ENCODE assay signal across 1 cellular context in the genomic region with DNA sequence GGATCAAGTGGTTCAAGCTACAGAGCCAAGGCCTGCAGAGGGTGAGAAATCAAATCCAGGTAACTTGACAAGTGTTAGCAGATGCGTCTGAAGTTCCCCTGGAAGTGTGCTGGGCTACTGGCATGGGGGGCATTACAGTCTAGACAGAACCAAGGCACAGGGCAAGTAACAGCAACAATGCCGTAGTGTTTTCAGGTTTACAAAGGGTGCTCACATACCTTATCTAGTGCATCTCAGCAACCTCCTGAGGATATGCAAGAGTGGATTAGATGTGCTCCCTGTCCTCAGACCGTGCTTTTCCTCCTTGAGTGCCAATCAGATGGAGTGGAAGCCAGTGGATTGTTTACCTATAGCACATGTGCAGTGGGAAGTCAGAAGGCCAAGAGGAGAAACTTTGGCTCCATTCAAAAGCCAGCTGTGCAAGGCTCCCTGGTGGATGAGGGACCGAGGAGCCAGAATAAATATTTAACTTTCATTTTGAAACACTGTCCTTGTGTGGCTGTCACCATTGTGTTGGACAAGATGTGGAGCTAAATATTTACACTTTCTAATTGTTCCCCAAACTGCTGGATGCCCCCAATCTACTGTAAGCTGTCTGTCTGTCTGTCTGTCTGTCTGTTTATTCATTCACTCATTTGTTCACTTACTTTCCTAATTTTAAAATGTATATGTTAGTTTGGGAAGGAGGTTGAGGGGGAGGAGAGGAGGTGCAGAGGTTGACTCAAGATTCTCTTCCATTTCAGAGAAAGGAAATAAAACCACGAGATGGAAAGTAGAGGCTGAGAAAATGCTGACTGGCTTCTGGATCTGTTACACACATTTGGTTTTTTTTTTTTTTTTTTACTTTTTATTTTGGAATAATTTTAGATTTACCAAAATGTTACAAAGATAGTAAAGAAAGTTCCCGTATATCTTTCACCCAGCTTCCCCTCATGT.
A peak's percentile ranks its signal among the peaks of the same experiment; 100 is the strongest.
TF ChIP-seq lines count a peak whose summit lies in the region.

No MANE protein-coding gene starts in this region.

TF ChIP-seq in HepG2, 621 proteins besides CTCF, POLR2A, EP300 and RAD21 (continued from another document and continues in another):
- TF ChIP-seq, protein P1, sequence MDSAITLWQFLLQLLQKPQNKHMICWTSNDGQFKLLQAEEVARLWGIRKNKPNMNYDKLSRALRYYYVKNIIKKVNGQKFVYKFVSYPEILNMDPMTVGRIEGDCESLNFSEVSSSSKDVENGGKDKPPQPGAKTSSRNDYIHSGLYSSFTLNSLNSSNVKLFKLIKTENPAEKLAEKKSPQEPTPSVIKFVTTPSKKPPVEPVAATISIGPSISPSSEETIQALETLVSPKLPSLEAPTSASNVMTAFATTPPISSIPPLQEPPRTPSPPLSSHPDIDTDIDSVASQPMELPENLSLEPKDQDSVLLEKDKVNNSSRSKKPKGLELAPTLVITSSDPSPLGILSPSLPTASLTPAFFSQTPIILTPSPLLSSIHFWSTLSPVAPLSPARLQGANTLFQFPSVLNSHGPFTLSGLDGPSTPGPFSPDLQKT (CRISPR knock-in tag; IDR thresholded peaks at IDR 0.05; ENCODE audit: borderline replicate concordance), result no peak
- TF ChIP-seq RBFOX2 (IDR thresholded peaks at IDR 0.05; ENCODE audit: low read depth, low read length) (no peak), ZBTB38 (CRISPR knock-in tag; IDR thresholded peaks at IDR 0.05) (no peak), DR1 (CRISPR knock-in tag; IDR thresholded peaks at IDR 0.05) (no peak), ZNF749 (CRISPR knock-in tag; IDR thresholded peaks at IDR 0.05; ENCODE audit: borderline replicate concordance) (no peak), ADNP (CRISPR knock-in tag; IDR thresholded peaks at IDR 0.05) (no peak), MYC (CRISPR knock-in tag; IDR thresholded peaks at IDR 0.05; ENCODE audit: borderline replicate concordance) (peak; percentile 25; the same call in 1 of the 2 replicates), ZKSCAN8 (CRISPR knock-in tag; IDR thresholded peaks at IDR 0.05; ENCODE audit: borderline replicate concordance) (no peak), THYN1 (CRISPR knock-in tag; IDR thresholded peaks at IDR 0.05; ENCODE audit: borderline replicate concordance, low read depth) (no peak), ZNF205 (CRISPR knock-in tag; IDR thresholded peaks at IDR 0.05) (no peak), MAFK (conservative IDR thresholded peaks at IDR 0.05 in 1 of 2, IDR thresholded peaks at IDR 0.05 in 1 of 2; ENCODE audit: low read length in 2 of 2) (peak in 1 of 2 experiments; percentile 23; a peak in 1 of 4 replicates), RFX1 (IDR thresholded peaks at IDR 0.05) (no peak), ZGPAT (CRISPR knock-in tag; IDR thresholded peaks at IDR 0.05) (peak; percentile 23; the same call in 1 of the 2 replicates), THAP8 (CRISPR knock-in tag; IDR thresholded peaks at IDR 0.05; ENCODE audit: borderline replicate concordance) (no peak), ZBTB42 (CRISPR knock-in tag; IDR thresholded peaks at IDR 0.05) (peak; percentile 92; the same call in 1 of the 2 replicates), JUND (CRISPR knock-in tag; IDR thresholded peaks at IDR 0.05) (no peak), KDM1A (CRISPR knock-in tag; IDR thresholded peaks at IDR 0.05) (no peak), ZFP82 (CRISPR knock-in tag; IDR thresholded peaks at IDR 0.05; ENCODE audit: borderline replicate concordance) (no peak), ZFP91 (CRISPR knock-in tag; IDR thresholded peaks at IDR 0.05; ENCODE audit: borderline replicate concordance) (no peak), PRPF4 (IDR thresholded peaks at IDR 0.05; ENCODE audit: low read depth, low read length, poor library complexity, severe bottlenecking) (no peak), SOX5 (CRISPR knock-in tag; IDR thresholded peaks at IDR 0.05; ENCODE audit: borderline replicate concordance) (peak; percentile 98), HMG20B (CRISPR knock-in tag; conservative IDR thresholded peaks at IDR 0.05) (no peak), ZNF800 (CRISPR knock-in tag; IDR thresholded peaks at IDR 0.05) (no peak), ZNF720 (CRISPR knock-in tag; IDR thresholded peaks at IDR 0.05) (no peak), GRHL1 (CRISPR knock-in tag; conservative IDR thresholded peaks at IDR 0.05) (no peak), DNMT1 (CRISPR knock-in tag; IDR thresholded peaks at IDR 0.05) (no peak), AFF4 (CRISPR knock-in tag; IDR thresholded peaks at IDR 0.05) (no peak), ZNF496 (CRISPR knock-in tag; IDR thresholded peaks at IDR 0.05; ENCODE audit: insufficient replicate concordance) (no peak), ELF3 (CRISPR knock-in tag; IDR thresholded peaks at IDR 0.05) (no peak), EED (CRISPR knock-in tag; IDR thresholded peaks at IDR 0.05) (no peak), JARID2 (CRISPR knock-in tag; IDR thresholded peaks at IDR 0.05; ENCODE audit: insufficient replicate concordance) (no peak), ZNF33B (CRISPR knock-in tag; IDR thresholded peaks at IDR 0.05) (no peak), MXD4 (CRISPR knock-in tag; IDR thresholded peaks at IDR 0.05) (peak; percentile 49; the same call in 1 of the 2 replicates), ZNF143 (CRISPR knock-in tag; IDR thresholded peaks at IDR 0.05) (no peak), ZNF556 (CRISPR knock-in tag; IDR thresholded peaks at IDR 0.05; ENCODE audit: borderline replicate concordance) (no peak), ZNF674 (CRISPR knock-in tag; IDR thresholded peaks at IDR 0.05; ENCODE audit: low read depth) (no peak), SRF (IDR thresholded peaks at IDR 0.05; ENCODE audit: low read depth, low read length) (no peak), ZNF552 (CRISPR knock-in tag; IDR thresholded peaks at IDR 0.05; ENCODE audit: borderline replicate concordance) (no peak), ZNF839 (CRISPR knock-in tag; IDR thresholded peaks at IDR 0.05; ENCODE audit: borderline replicate concordance) (no peak)
- TF ChIP-seq, protein P2, sequence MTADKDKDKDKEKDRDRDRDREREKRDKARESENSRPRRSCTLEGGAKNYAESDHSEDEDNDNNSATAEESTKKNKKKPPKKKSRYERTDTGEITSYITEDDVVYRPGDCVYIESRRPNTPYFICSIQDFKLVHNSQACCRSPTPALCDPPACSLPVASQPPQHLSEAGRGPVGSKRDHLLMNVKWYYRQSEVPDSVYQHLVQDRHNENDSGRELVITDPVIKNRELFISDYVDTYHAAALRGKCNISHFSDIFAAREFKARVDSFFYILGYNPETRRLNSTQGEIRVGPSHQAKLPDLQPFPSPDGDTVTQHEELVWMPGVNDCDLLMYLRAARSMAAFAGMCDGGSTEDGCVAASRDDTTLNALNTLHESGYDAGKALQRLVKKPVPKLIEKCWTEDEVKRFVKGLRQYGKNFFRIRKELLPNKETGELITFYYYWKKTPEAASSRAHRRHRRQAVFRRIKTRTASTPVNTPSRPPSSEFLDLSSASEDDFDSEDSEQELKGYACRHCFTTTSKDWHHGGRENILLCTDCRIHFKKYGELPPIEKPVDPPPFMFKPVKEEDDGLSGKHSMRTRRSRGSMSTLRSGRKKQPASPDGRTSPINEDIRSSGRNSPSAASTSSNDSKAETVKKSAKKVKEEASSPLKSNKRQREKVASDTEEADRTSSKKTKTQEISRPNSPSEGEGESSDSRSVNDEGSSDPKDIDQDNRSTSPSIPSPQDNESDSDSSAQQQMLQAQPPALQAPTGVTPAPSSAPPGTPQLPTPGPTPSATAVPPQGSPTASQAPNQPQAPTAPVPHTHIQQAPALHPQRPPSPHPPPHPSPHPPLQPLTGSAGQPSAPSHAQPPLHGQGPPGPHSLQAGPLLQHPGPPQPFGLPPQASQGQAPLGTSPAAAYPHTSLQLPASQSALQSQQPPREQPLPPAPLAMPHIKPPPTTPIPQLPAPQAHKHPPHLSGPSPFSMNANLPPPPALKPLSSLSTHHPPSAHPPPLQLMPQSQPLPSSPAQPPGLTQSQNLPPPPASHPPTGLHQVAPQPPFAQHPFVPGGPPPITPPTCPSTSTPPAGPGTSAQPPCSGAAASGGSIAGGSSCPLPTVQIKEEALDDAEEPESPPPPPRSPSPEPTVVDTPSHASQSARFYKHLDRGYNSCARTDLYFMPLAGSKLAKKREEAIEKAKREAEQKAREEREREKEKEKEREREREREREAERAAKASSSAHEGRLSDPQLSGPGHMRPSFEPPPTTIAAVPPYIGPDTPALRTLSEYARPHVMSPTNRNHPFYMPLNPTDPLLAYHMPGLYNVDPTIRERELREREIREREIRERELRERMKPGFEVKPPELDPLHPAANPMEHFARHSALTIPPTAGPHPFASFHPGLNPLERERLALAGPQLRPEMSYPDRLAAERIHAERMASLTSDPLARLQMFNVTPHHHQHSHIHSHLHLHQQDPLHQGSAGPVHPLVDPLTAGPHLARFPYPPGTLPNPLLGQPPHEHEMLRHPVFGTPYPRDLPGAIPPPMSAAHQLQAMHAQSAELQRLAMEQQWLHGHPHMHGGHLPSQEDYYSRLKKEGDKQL (CRISPR knock-in tag; IDR thresholded peaks at IDR 0.05; ENCODE audit: low read depth), result no peak
